ENCODE assay signal across 17 cellular contexts in genomic region chr5:131367219-131367860, GRCh38.
DNase-seq lines count a peak whose midpoint lies in the region; ATAC-seq, FAIRE-seq and TF ChIP-seq lines count a peak whose summit lies in the region.
"Had no signal": no experiment of that assay in that cellular context is flagged by ENCODE, and none has a peak within 500 bp of the region (broad histone marks: within the 10 kb centered on the region; RNA-seq: fewer than 3 reads in every experiment).

No MANE protein-coding gene starts in this region.

- ATAC-seq in CD4-positive, alpha-beta T cell (ENCODE audit: poor library complexity) = no peak
- ATAC-seq in activated naive CD4-positive, alpha-beta T cell treated with anti-CD3 and anti-CD28 coated beads, Interleukin-2, amount 50 U/mL, for 72 hours = peak; percentile 24 to 42
- ATAC-seq in memory B cell (ENCODE audit: low read depth) = no peak
- no peak for ATAC-seq in HG03565 (IDR thresholded peaks at IDR 0.05; ENCODE audit: unreplicated experiment)
- ATAC-seq: HepG2 had no signal

- no peaks in the 10 kb centered on the region for H3K27me3 Mint-ChIP-seq in CD4-positive, alpha-beta T cell
- H3K27me3 Mint-ChIP-seq in memory B cell = no peaks in the 10 kb centered on the region

- H3K36me3 ChIP-seq in ascending aorta = no peaks in the 10 kb centered on the region

- intact Hi-C loops in CD4-positive, alpha-beta T cell (cut with DNase I, micrococcal nuclease) = loop anchor here in 1 of 2 experiments (5.0 kb wide), 2 partner anchors 40 to 50 kb away; no protein-coding TSS in a partner anchor
- intact Hi-C loops in ascending aorta (cut with DNase I) = no loop called here

- peak overlapping the region; percentile 27 for H3K27ac Mint-ChIP-seq in CD4-positive, alpha-beta T cell
- peak overlapping the region; percentile 63 to 76 for H3K27ac Mint-ChIP-seq in activated naive CD4-positive, alpha-beta T cell treated with anti-CD3 and anti-CD28 coated beads, Interleukin-2, amount 50 U/mL, for 72 hours
- H3K27ac Mint-ChIP-seq in memory B cell = peak overlapping the region; percentile 98
- H3K27ac Mint-ChIP-seq: nephron progenitor cell had no signal

- CTCF ChIA-PET in CD4-positive, alpha-beta T cell (lab: Charles Lee) = interaction anchor here (2.0 kb wide), 1 partner anchor 15 kb away, joined by 7 read pairs; no protein-coding TSS in a partner anchor
- CTCF ChIA-PET in HEK293T (lab: Yijun Ruan, JAX) = no interaction called here

- H3K4me3 ChIP-seq in ascending aorta = no peak overlapping the region
- H3K4me3 ChIP-seq: coronary artery, lung, spleen had no signal

- H3K27ac ChIP-seq in CD4-positive, alpha-beta T cell (ENCODE audit: low read depth, low read length) = no peak overlapping the region
- no peak overlapping the region for H3K27ac ChIP-seq in ascending aorta
- H3K27ac ChIP-seq: coronary artery had no signal

- no peaks in the 10 kb centered on the region for H3K27me3 ChIP-seq in CD4-positive, alpha-beta T cell (ENCODE audit: control insufficient read depth, insufficient read depth, low read length)
- H3K27me3 ChIP-seq in ascending aorta = no peaks in the 10 kb centered on the region
- H3K27me3 ChIP-seq: spleen had no signal

- peaks cover 90% of the 10 kb centered on the region for H3K4me1 Mint-ChIP-seq in CD4-positive, alpha-beta T cell (ENCODE audit: low read depth)
- H3K4me1 Mint-ChIP-seq in memory B cell = peaks cover 46% of the 10 kb centered on the region
- H3K4me1 Mint-ChIP-seq: nephron progenitor cell had no signal

- peak; percentile 71 for FAIRE-seq in GM12891 (lab: Jason Lieb, UNC)
- FAIRE-seq: HepG2 had no signal

- H3K4me1 ChIP-seq in ascending aorta = no peaks in the 10 kb centered on the region

- no peaks in the 10 kb centered on the region for H3K9me3 ChIP-seq in CD4-positive, alpha-beta T cell (ENCODE audit: control insufficient read depth, low read length)
- H3K9me3 ChIP-seq in ascending aorta = no peaks in the 10 kb centered on the region

- peaks cover 75% of the 10 kb centered on the region for H3K36me3 Mint-ChIP-seq in CD4-positive, alpha-beta T cell (ENCODE audit: low read depth)
- H3K36me3 Mint-ChIP-seq in activated naive CD4-positive, alpha-beta T cell treated with anti-CD3 and anti-CD28 coated beads, Interleukin-2, amount 50 U/mL, for 72 hours = peaks cover 5 to 58% of the 10 kb centered on the region in 2 donors
- H3K36me3 Mint-ChIP-seq in memory B cell = peaks cover 34% of the 10 kb centered on the region

- peak overlapping the region; percentile 35 for H3K4me3 Mint-ChIP-seq in CD4-positive, alpha-beta T cell
- H3K4me3 Mint-ChIP-seq in memory B cell = no peak overlapping the region
- H3K4me3 Mint-ChIP-seq: nephron progenitor cell had no signal

- no peak for DNase-seq in CD4-positive, alpha-beta T cell
- DNase-seq in GM12891 (ENCODE audit: insufficient read length, low spot score) (no peak), memory B cell (ENCODE audit: low spot score in 2 of 2) (no peak), HEK293T (ENCODE audit: extremely low spot score) (no peak), ascending aorta (ENCODE audit: low spot score in 2 of 2) (no peak)
- no peak for DNase-seq in activated naive CD4-positive, alpha-beta T cell treated with anti-CD3 and anti-CD28 coated beads, Interleukin-2, amount 50 U/mL, for 72 hours (ENCODE audit: low spot score in 2 of 2)
- DNase-seq: activated CD4-positive, CD25-positive, alpha-beta regulatory T cell; AML-193; NCI-H187; NCI-H510A; nephron progenitor cell; Right ventricle myocardium superior; spleen had no signal

- TF ChIP-seq POLR2A in GM12891 (IDR thresholded peaks at IDR 0.05; ENCODE audit: low read depth, low read length) = no peak

- peaks cover 2% of the 10 kb centered on the region for H3K9me3 Mint-ChIP-seq in CD4-positive, alpha-beta T cell
- no peaks in the 10 kb centered on the region for H3K9me3 Mint-ChIP-seq in activated naive CD4-positive, alpha-beta T cell treated with anti-CD3 and anti-CD28 coated beads, Interleukin-2, amount 50 U/mL, for 72 hours
- H3K9me3 Mint-ChIP-seq in memory B cell = peaks cover 1% of the 10 kb centered on the region

- TF ChIP-seq CTCF in CD4-positive, alpha-beta T cell (IDR thresholded peaks at IDR 0.05) = no peak
- no peak for TF ChIP-seq CTCF in ascending aorta (IDR thresholded peaks at IDR 0.05)

- POLR2A ChIA-PET in CD4-positive, alpha-beta T cell (lab: Charles Lee) = interaction anchor here (0.6 to 3.5 kb wide), 4 partner anchors 7 to 15 kb away, joined by 4 to 21 read pairs (median 12); no protein-coding TSS in a partner anchor
- POLR2A ChIA-PET in HEK293T (lab: Yijun Ruan, JAX) = no interaction called here

TF ChIP-seq in GM12891, 5 proteins besides CTCF, POLR2A, EP300 and RAD21:
- no peak for TF ChIP-seq POU2F2 (IDR thresholded peaks at IDR 0.05; ENCODE audit: low read depth, low read length)
- no peak for TF ChIP-seq PAX5 (IDR thresholded peaks at IDR 0.05; ENCODE audit: insufficient read depth, low read length, severe bottlenecking)
- TF ChIP-seq SPI1 (IDR thresholded peaks at IDR 0.05; ENCODE audit: low read depth, low read length) = no peak
- TF ChIP-seq TAF1 (IDR thresholded peaks at IDR 0.05; ENCODE audit: low read depth, low read length) = no peak
- no peak for TF ChIP-seq POLR2AphosphoS5 (IDR thresholded peaks at IDR 0.05; ENCODE audit: low read depth, low read length)

TF ChIP-seq in HEK293T, 16 proteins besides CTCF, POLR2A, EP300 and RAD21:
- TF ChIP-seq FOXM1 (IDR thresholded peaks at IDR 0.05; ENCODE audit: borderline replicate concordance) (no peak), SUZ12 (IDR thresholded peaks at IDR 0.05) (no peak), CTBP1 (IDR thresholded peaks at IDR 0.05; ENCODE audit: borderline replicate concordance) (no peak), HDGF (IDR thresholded peaks at IDR 0.05; ENCODE audit: borderline replicate concordance) (no peak), FOXA1 (IDR thresholded peaks at IDR 0.05) (no peak), ZNF384 (IDR thresholded peaks at IDR 0.05) (no peak), L3MBTL2 (conservative IDR thresholded peaks at IDR 0.05) (no peak), BHLHE40 (IDR thresholded peaks at IDR 0.05; ENCODE audit: borderline replicate concordance) (no peak), TARDBP (IDR thresholded peaks at IDR 0.05) (no peak), PKNOX1 (IDR thresholded peaks at IDR 0.05) (no peak), NFRKB (IDR thresholded peaks at IDR 0.05) (no peak), FOXK2 (IDR thresholded peaks at IDR 0.05) (no peak), LEF1 (IDR thresholded peaks at IDR 0.05; ENCODE audit: borderline replicate concordance) (no peak)

Comparison
In these comparisons a context has a peak if more than half of its experiments do, and no peak if none do; other contexts are left out.
1. ATAC-seq: peak in activated naive CD4-positive, alpha-beta T cell treated with anti-CD3 and anti-CD28 coated beads, Interleukin-2, amount 50 U/mL, for 72 hours (2 of 2); none in CD4-positive, alpha-beta T cell (single experiment), memory B cell (single experiment) and HG03565 (single experiment).
2. H3K27ac Mint-ChIP-seq: peak in every context shown above with its lines; median percentile 98 in memory B cell; 70 in activated naive CD4-positive, alpha-beta T cell treated with anti-CD3 and anti-CD28 coated beads, Interleukin-2, amount 50 U/mL, for 72 hours; 27 in CD4-positive, alpha-beta T cell.